20 cellular contexts compared by ENCODE assay signal in genomic region chr5:75108931-75109596, GRCh38. TPM values are rescaled to one million over a fixed set of nuclear protein-coding genes. Genes with fewer than 3 reads are reported as not detected.
DNase-seq lines count a peak whose midpoint lies in the region; ATAC-seq, FAIRE-seq and TF ChIP-seq lines count a peak whose summit lies in the region.
"Had no signal": no experiment of that assay in that cellular context is flagged by ENCODE, and none has a peak within 500 bp of the region (broad histone marks: within the 10 kb centered on the region; RNA-seq: fewer than 3 reads in every experiment).

No MANE protein-coding gene starts in this region.

- no peak for DNase-seq in activated naive CD8-positive, alpha-beta T cell treated with anti-CD3 and anti-CD28 coated beads, Interleukin-2, amount 50 U/mL, for 24 hours
- no peak for DNase-seq in activated naive CD8-positive, alpha-beta T cell treated with anti-CD3 and anti-CD28 coated beads for 36 hours
- DNase-seq in epithelial cell of esophagus (ENCODE audit: low read depth) (peak; percentile 30), small intestine (no peak), ovary (no peak), SW480 (ENCODE audit: low spot score) (no peak)
- no peak for DNase-seq in stimulated activated CD4-positive, alpha-beta T cell treated with anti-CD3 and anti-CD28 coated beads, Interleukin-4, amount 100 ng/mL, for 24 hours
- DNase-seq: Caco-2; DMS153; KBM-7; NCI-H1436; NCI-H2029; NCI-H2171; NCI-H446; NK-92 treated with Interleukin-12 subunit alpha and Interleukin-12 subunit beta, amount 100 ng/mL, for 24 hours; SHP77 treated with DMSO at 0.1 percent for 48 hours had no signal

- peaks cover 10% of the 10 kb centered on the region for H3K4me1 ChIP-seq in Loucy (ENCODE audit: insufficient read depth, low read length, poor library complexity, severe bottlenecking)
- H3K4me1 ChIP-seq in small intestine (ENCODE audit: control insufficient read depth in 2 of 2, insufficient read depth in 1 of 2, low read depth in 1 of 2, low read length in 1 of 2), result no peaks in the 10 kb centered on the region
- H3K4me1 ChIP-seq in ovary (ENCODE audit: insufficient read depth), result no peaks in the 10 kb centered on the region
- H3K4me1 ChIP-seq: Caco-2 had no signal

- H3K79me2 ChIP-seq in Loucy (ENCODE audit: insufficient read depth, low read length), result no peaks in the 10 kb centered on the region

- no peaks in the 10 kb centered on the region for H3K36me3 Mint-ChIP-seq in activated naive CD8-positive, alpha-beta T cell treated with anti-CD3 and anti-CD28 coated beads, Interleukin-2, amount 50 U/mL, for 24 hours (ENCODE audit: low read depth)
- no peaks in the 10 kb centered on the region for H3K36me3 Mint-ChIP-seq in activated naive CD8-positive, alpha-beta T cell treated with anti-CD3 and anti-CD28 coated beads for 36 hours

- no peaks in the 10 kb centered on the region for H3K9me3 ChIP-seq in Loucy (ENCODE audit: insufficient read depth, low read depth, low read length)
- H3K9me3 ChIP-seq in small intestine (ENCODE audit: control insufficient read depth, low read depth), result no peaks in the 10 kb centered on the region
- H3K9me3 ChIP-seq in ovary, result no peaks in the 10 kb centered on the region
- H3K9me3 ChIP-seq: Caco-2 had no signal

- H3F3A ChIP-seq in Loucy (ENCODE audit: low read depth), result no peaks in the 10 kb centered on the region

- H3K36me3 ChIP-seq in Loucy (ENCODE audit: insufficient read depth, low read length) (no peaks in the 10 kb centered on the region), small intestine (ENCODE audit: control insufficient read depth in 2 of 2, insufficient read depth in 2 of 2, low read length in 2 of 2) (no peaks in the 10 kb centered on the region), ovary (no peaks in the 10 kb centered on the region)

- no peaks in the 10 kb centered on the region for H3K9me3 Mint-ChIP-seq in activated naive CD8-positive, alpha-beta T cell treated with anti-CD3 and anti-CD28 coated beads, Interleukin-2, amount 50 U/mL, for 24 hours
- no peaks in the 10 kb centered on the region for H3K9me3 Mint-ChIP-seq in activated naive CD8-positive, alpha-beta T cell treated with anti-CD3 and anti-CD28 coated beads for 36 hours

- peak; percentile 44 for FAIRE-seq in small intestine (lab: Jason Lieb, UNC)

- no peak overlapping the region for H3K4me3 ChIP-seq in Loucy (ENCODE audit: low read length, poor library complexity, severe bottlenecking)
- H3K4me3 ChIP-seq in epithelial cell of esophagus (ENCODE audit: low read length), result no peak overlapping the region
- no peak overlapping the region for H3K4me3 ChIP-seq in small intestine (ENCODE audit: low read depth in 1 of 2, low read length in 2 of 2)
- no peak overlapping the region for H3K4me3 ChIP-seq in ovary

- WGBS in small intestine, 3 donors, result 66 to 91% (median 80%) methylated on average over 1 of the region's 1 CpG
- WGBS in ovary, 3 donors, result 58 to 73% (median 71%) methylated on average over 1 of the region's 1 CpG

- no peaks in the 10 kb centered on the region for H3K9me2 ChIP-seq in Loucy (replicated peaks; ENCODE audit: low read depth, low read length)

- no peak overlapping the region for H3K9ac ChIP-seq in Loucy (ENCODE audit: low read depth, low read length, poor library complexity, severe bottlenecking)

- no peak overlapping the region for H3K4me2 ChIP-seq in Loucy (ENCODE audit: low read depth, low read length, poor library complexity, severe bottlenecking)

- H3K27me3 ChIP-seq in Loucy (ENCODE audit: insufficient read depth, low read length, poor library complexity, severe bottlenecking), result no peaks in the 10 kb centered on the region
- no peaks in the 10 kb centered on the region for H3K27me3 ChIP-seq in small intestine (ENCODE audit: control insufficient read depth in 2 of 2, insufficient read depth in 2 of 2, low read length in 2 of 2)
- no peaks in the 10 kb centered on the region for H3K27me3 ChIP-seq in ovary

- H2AFZ ChIP-seq in Loucy (ENCODE audit: low read length), result peak overlapping the region; percentile 24; the same call in 1 of the 2 replicates

- H3K27me3 Mint-ChIP-seq in activated naive CD8-positive, alpha-beta T cell treated with anti-CD3 and anti-CD28 coated beads, Interleukin-2, amount 50 U/mL, for 24 hours, result no peaks in the 10 kb centered on the region
- no peaks in the 10 kb centered on the region for H3K27me3 Mint-ChIP-seq in activated naive CD8-positive, alpha-beta T cell treated with anti-CD3 and anti-CD28 coated beads for 36 hours

- H3K4me1 Mint-ChIP-seq in activated naive CD8-positive, alpha-beta T cell treated with anti-CD3 and anti-CD28 coated beads, Interleukin-2, amount 50 U/mL, for 24 hours, result peaks cover 18% of the 10 kb centered on the region
- H3K4me1 Mint-ChIP-seq in activated naive CD8-positive, alpha-beta T cell treated with anti-CD3 and anti-CD28 coated beads for 36 hours, result peaks cover 20% of the 10 kb centered on the region

- intact Hi-C loops in ovary (cut with DNase I), result no loop called here

- TF ChIP-seq CTCF in Loucy (conservative IDR thresholded peaks at IDR 0.05; ENCODE audit: low read length) (no peak), epithelial cell of esophagus (IDR thresholded peaks at IDR 0.05; ENCODE audit: insufficient read depth, low read depth, low read length, missing control alignments) (no peak), ovary (IDR thresholded peaks at IDR 0.05) (no peak)

- peak overlapping the region; percentile 5 for H3K27ac Mint-ChIP-seq in activated naive CD8-positive, alpha-beta T cell treated with anti-CD3 and anti-CD28 coated beads, Interleukin-2, amount 50 U/mL, for 24 hours
- H3K27ac Mint-ChIP-seq in activated naive CD8-positive, alpha-beta T cell treated with anti-CD3 and anti-CD28 coated beads for 36 hours, result no peak overlapping the region

- H3K27ac ChIP-seq in small intestine (ENCODE audit: low read depth in 1 of 2, low read length in 1 of 2) (no peak overlapping the region), ovary (no peak overlapping the region)
- H3K27ac ChIP-seq: C4-2B had no signal

- ATAC-seq in activated naive CD8-positive, alpha-beta T cell treated with anti-CD3 and anti-CD28 coated beads, Interleukin-2, amount 50 U/mL, for 24 hours, result no peak
- ATAC-seq: HCT116 had no signal

- TF ChIP-seq POLR2A in ovary (IDR thresholded peaks at IDR 0.05), result no peak

- no peak overlapping the region for H3K4me3 Mint-ChIP-seq in activated naive CD8-positive, alpha-beta T cell treated with anti-CD3 and anti-CD28 coated beads, Interleukin-2, amount 50 U/mL, for 24 hours
- no peak overlapping the region for H3K4me3 Mint-ChIP-seq in activated naive CD8-positive, alpha-beta T cell treated with anti-CD3 and anti-CD28 coated beads for 36 hours

- TF ChIP-seq EP300 in ovary (IDR thresholded peaks at IDR 0.05), result no peak

- no peaks in the 10 kb centered on the region for H4K20me1 ChIP-seq in Loucy (ENCODE audit: insufficient read depth, low read length, poor library complexity, severe bottlenecking)

RNA-seq across cellular contexts. Expression of gene GCNT4, which starts 56.7 kb away (rescaled TPM):
- 1 to 10 TPM; 1.6 to 1.7 TPM for total RNA-seq in activated naive CD8-positive, alpha-beta T cell treated with anti-CD3 and anti-CD28 coated beads for 36 hours
- polyA plus RNA-seq in small intestine (10 to 100 TPM in 1 of 3 donors, 1 to 10 TPM in 2; 4.7 to 17.7 (median 8.9) TPM), ovary (1 to 10 TPM; 1.2 to 2.3 TPM)
- 1 to 10 TPM in 6 of 7 donors, under 1 TPM in 1; 0.95 to 3.2 (median 1.9) TPM for total RNA-seq in ovary
- total RNA-seq: OCI-LY7 had no signal
